In genomic region chr1:208267896-208268295, GRCh38 we compare ENCODE assay signal across 17 cellular contexts. TPM values are rescaled to one million over a fixed set of nuclear protein-coding genes. Genes with fewer than 3 reads are reported as not detected.
DNase-seq lines count a peak whose midpoint lies in the region; FAIRE-seq and TF ChIP-seq lines count a peak whose summit lies in the region.
"Had no signal": no experiment of that assay in that cellular context is flagged by ENCODE, and none has a peak within 500 bp of the region (broad histone marks: within the 10 kb centered on the region; RNA-seq: fewer than 3 reads in every experiment).

No MANE protein-coding gene starts in this region.

- no peaks in the 10 kb centered on the region for H3K9me3 Mint-ChIP-seq in astrocyte (ENCODE audit: unreplicated experiment)
- H3K9me3 Mint-ChIP-seq in activated CD4-positive, alpha-beta memory T cell treated with anti-CD3 and anti-CD28 coated beads for 36 hours, result no peaks in the 10 kb centered on the region
- H3K9me3 Mint-ChIP-seq: CD8-positive, alpha-beta T cell had no signal

- no peak overlapping the region for H3K23ac ChIP-seq in mesendoderm (ENCODE audit: low read length)

- peaks cover 35% of the 10 kb centered on the region for H3K27me3 Mint-ChIP-seq in astrocyte (ENCODE audit: low read depth, unreplicated experiment)
- H3K27me3 Mint-ChIP-seq in activated CD4-positive, alpha-beta memory T cell treated with anti-CD3 and anti-CD28 coated beads for 36 hours, result peaks cover 53% of the 10 kb centered on the region

- no peak for FAIRE-seq in astrocyte (lab: Jason Lieb, UNC)
- FAIRE-seq: H54 had no signal

- H3K27me3 ChIP-seq in astrocyte (ENCODE audit: insufficient read depth, low read length) (peaks cover 43% of the 10 kb centered on the region), mesendoderm (ENCODE audit: insufficient read depth, low read length, poor library complexity) (no peaks in the 10 kb centered on the region)

- H2BK5ac ChIP-seq in mesendoderm (ENCODE audit: low read length), result no peak overlapping the region

- no peak overlapping the region for H2BK15ac ChIP-seq in mesendoderm (replicated peaks; ENCODE audit: low read depth)

- H3K79me2 ChIP-seq in astrocyte (ENCODE audit: insufficient read depth, low read length) (no peaks in the 10 kb centered on the region), mesendoderm (ENCODE audit: control insufficient read depth, insufficient read depth, low read length) (no peaks in the 10 kb centered on the region)

- H3K4me1 ChIP-seq in astrocyte (ENCODE audit: insufficient read depth, low read length), result no peaks in the 10 kb centered on the region
- H3K4me1 ChIP-seq in mesendoderm (ENCODE audit: control insufficient read depth, low read depth, low read length), result peaks cover 26% of the 10 kb centered on the region

- POLR2A ChIA-PET in activated CD4-positive, alpha-beta memory T cell treated with anti-CD3 and anti-CD28 coated beads for 36 hours (lab: Charles Lee), result no interaction called here

- H3K9ac ChIP-seq in astrocyte (ENCODE audit: low read length), result no peak overlapping the region
- peak overlapping the region; percentile 20 for H3K9ac ChIP-seq in mesendoderm (ENCODE audit: low read length)

- peaks cover 30% of the 10 kb centered on the region for H3K4me1 Mint-ChIP-seq in astrocyte (ENCODE audit: low read depth, unreplicated experiment)
- H3K4me1 Mint-ChIP-seq in activated CD4-positive, alpha-beta memory T cell treated with anti-CD3 and anti-CD28 coated beads for 36 hours (ENCODE audit: low read depth), result no peaks in the 10 kb centered on the region

- H2BK120ac ChIP-seq in mesendoderm (ENCODE audit: low read depth, low read length), result no peak overlapping the region

- no peak overlapping the region for H4K8ac ChIP-seq in mesendoderm (ENCODE audit: low read depth, low read length)

- H3K4me2 ChIP-seq in astrocyte (ENCODE audit: low read length) (peak overlapping the region; percentile 7), mesendoderm (ENCODE audit: low read length) (no peak overlapping the region)

- intact Hi-C loops in activated CD4-positive, alpha-beta memory T cell treated with anti-CD3 and anti-CD28 coated beads for 36 hours (cut with micrococcal nuclease), result no loop called here

- no peak for TF ChIP-seq CTCF in astrocyte (IDR thresholded peaks at IDR 0.05; ENCODE audit: insufficient read depth, low read depth, low read length)

- H3K36me3 Mint-ChIP-seq in astrocyte (ENCODE audit: low read depth, unreplicated experiment), result no peaks in the 10 kb centered on the region
- H3K36me3 Mint-ChIP-seq in activated CD4-positive, alpha-beta memory T cell treated with anti-CD3 and anti-CD28 coated beads for 36 hours, result no peaks in the 10 kb centered on the region
- H3K36me3 Mint-ChIP-seq: CD8-positive, alpha-beta T cell had no signal

- H4K5ac ChIP-seq in mesendoderm (ENCODE audit: low read length), result no peak overlapping the region

- no peak overlapping the region for H3K4ac ChIP-seq in mesendoderm (ENCODE audit: low read depth, low read length)

- H4K20me1 ChIP-seq in astrocyte (ENCODE audit: insufficient read depth, low read length), result no peaks in the 10 kb centered on the region

- H3K4me3 Mint-ChIP-seq in astrocyte (ENCODE audit: unreplicated experiment), result no peak overlapping the region
- H3K4me3 Mint-ChIP-seq in activated CD4-positive, alpha-beta memory T cell treated with anti-CD3 and anti-CD28 coated beads for 36 hours, result no peak overlapping the region
- H3K4me3 Mint-ChIP-seq: CD8-positive, alpha-beta T cell had no signal

- H3K9me3 ChIP-seq in astrocyte (ENCODE audit: insufficient read depth, low read depth, low read length), result no peaks in the 10 kb centered on the region
- H3K9me3 ChIP-seq: MG63 had no signal

- CTCF ChIA-PET in activated CD4-positive, alpha-beta memory T cell treated with anti-CD3 and anti-CD28 coated beads for 36 hours (lab: Charles Lee), result no interaction called here

- H3K27ac ChIP-seq in astrocyte (ENCODE audit: low read depth, low read length), result no peak overlapping the region
- H3K27ac ChIP-seq in mesendoderm (ENCODE audit: low read depth, low read length), result no peak overlapping the region
- H3K27ac ChIP-seq in temporal lobe (ENCODE audit: low read depth, low read length), result peak overlapping the region; percentile 17

- no peak overlapping the region for H2AFZ ChIP-seq in astrocyte (ENCODE audit: low read depth, low read length)

- H3K4me3 ChIP-seq in astrocyte (ENCODE audit: insufficient read depth, low read depth, low read length), result no peak overlapping the region
- H3K4me3 ChIP-seq in mesendoderm (ENCODE audit: low read length), result no peak overlapping the region
- H3K4me3 ChIP-seq: MG63 had no signal

- peak overlapping the region; percentile 15 for H3K56ac ChIP-seq in mesendoderm (ENCODE audit: low read length)

- no peak overlapping the region for H3K18ac ChIP-seq in mesendoderm (ENCODE audit: low read length)

- WGBS in mesendoderm (ENCODE audit: extremely low coverage, insufficient coverage, low lambda C conversion rate), result no CpG with 5 or more reads among the region's 11 CpGs

- H3K36me3 ChIP-seq in astrocyte (ENCODE audit: insufficient read depth, low read length) (no peaks in the 10 kb centered on the region), mesendoderm (ENCODE audit: control insufficient read depth, insufficient read depth, low read length) (no peaks in the 10 kb centered on the region)
- H3K36me3 ChIP-seq: MG63 had no signal

- H3K79me1 ChIP-seq in mesendoderm (ENCODE audit: low read length), result no peaks in the 10 kb centered on the region

- H2AK5ac ChIP-seq in mesendoderm (ENCODE audit: low read length), result no peak overlapping the region

- no peak overlapping the region for H3K27ac Mint-ChIP-seq in astrocyte (ENCODE audit: unreplicated experiment)
- H3K27ac Mint-ChIP-seq in activated CD4-positive, alpha-beta memory T cell treated with anti-CD3 and anti-CD28 coated beads for 36 hours, result no peak overlapping the region
- H3K27ac Mint-ChIP-seq: CD8-positive, alpha-beta T cell had no signal

- DNase-seq in DMS79 treated with DMSO at 0.1 percent for 48 hours (lab: John Stamatoyannopoulos, UW) (peak; percentile 71), astrocyte (ENCODE audit: low read depth) (no peak), mesendoderm (no peak), SHP77 (lab: John Stamatoyannopoulos, UW) (no peak), Kasumi-1 (lab: John Stamatoyannopoulos, UW) (no peak)
- DNase-seq in activated CD4-positive, alpha-beta memory T cell treated with anti-CD3 and anti-CD28 coated beads for 36 hours, result no peak
- DNase-seq: AML-193; C1 segment of cervical spinal cord; CD8-positive, alpha-beta T cell; MG63; NCI-H1417; NCI-H1694 treated with DMSO at 0.1 percent for 48 hours; NCI-H226; NCI-H510A treated with DMSO at 0.1 percent for 48 hours; NCI-H82 had no signal

RNA-seq across cellular contexts. Expression of gene PLXNA2, which starts 23.7 kb away (rescaled TPM):
- total RNA-seq in astrocyte (16.3 and 17.7 TPM in 2 replicates), temporal lobe (63.2 TPM)
- polyA plus RNA-seq in mesendoderm (2013, experiment 1 of 2), result 7.9 TPM
- 7.4 TPM for polyA plus RNA-seq in mesendoderm (2013, experiment 2 of 2)
- total RNA-seq in activated CD4-positive, alpha-beta memory T cell treated with anti-CD3 and anti-CD28 coated beads for 36 hours, result under 1 TPM; 0.29 to 0.34 TPM

Comparison
In these comparisons a context has a peak if more than half of its experiments do, and no peak if none do; other contexts are left out.
1. RNA of gene PLXNA2, which starts 23.7 kb away (total RNA-seq): 63.2 TPM in temporal lobe (single experiment) and 16.3 to 17.7 TPM in astrocyte; 0.29 to 0.34 TPM in activated CD4-positive, alpha-beta memory T cell treated with anti-CD3 and anti-CD28 coated beads for 36 hours; every median in the first group is over 10 times any median in the second.